16 cellular contexts compared by ENCODE assay signal in the genomic region with DNA sequence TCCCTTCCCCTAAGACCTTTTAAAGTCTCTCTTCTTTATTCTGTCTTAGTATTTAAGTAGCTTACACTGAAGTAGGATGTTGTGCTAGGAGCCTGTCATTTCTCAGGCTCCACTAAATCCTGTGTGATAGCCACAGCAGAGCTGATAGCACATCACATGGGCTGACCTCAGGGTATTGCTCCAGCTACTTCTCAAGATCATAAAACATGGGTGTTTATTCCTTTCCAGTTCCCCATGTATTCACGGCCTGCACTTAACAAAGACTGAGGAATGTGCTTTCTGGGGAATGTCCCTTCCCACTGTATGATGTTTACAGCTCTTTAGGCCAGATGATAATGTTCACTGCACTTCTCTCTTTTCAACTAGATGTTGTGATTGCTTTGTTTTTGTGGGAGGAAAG.
DNase-seq lines count a peak whose midpoint lies in the region; ATAC-seq and TF ChIP-seq lines count a peak whose summit lies in the region.
"Had no signal": no experiment of that assay in that cellular context is flagged by ENCODE, and none has a peak within 500 bp of the region (broad histone marks: within the 10 kb centered on the region; RNA-seq: fewer than 3 reads in every experiment).

No MANE protein-coding gene starts in this region.

- no peak for ATAC-seq in omental fat pad (ENCODE audit: low FRiP score)
- ATAC-seq: Panc1 had no signal

- no peak overlapping the region for H3K9ac ChIP-seq in muscle layer of colon (ENCODE audit: low read length)

- intact Hi-C loops in tibial artery (cut with DNase I; ENCODE audit: low total_unique reads), result loop anchor here (5.0 kb wide), 1 partner anchor 441 kb away; no protein-coding TSS in a partner anchor

- TF ChIP-seq CTCF in omental fat pad (IDR thresholded peaks at IDR 0.05) (no peak), tibial artery (IDR thresholded peaks at IDR 0.05) (no peak)

- H3K4me1 ChIP-seq in muscle layer of colon (ENCODE audit: insufficient read depth, low read length), result peaks cover 74% of the 10 kb centered on the region
- peaks cover 0 to 26% (median 3%) of the 10 kb centered on the region in 4 donors for H3K4me1 ChIP-seq in tibial artery

- DNase-seq in AG08395 (ENCODE audit: low spot score) (peak; percentile 18), M059J (ENCODE audit: low read depth) (peak; percentile 71), fibroblast of gingiva (ENCODE audit: low read depth) (peak; percentile 40), RKO (ENCODE audit: low spot score) (no peak), omental fat pad (ENCODE audit: low spot score) (no peak), tibial artery (no peak)
- no peak for DNase-seq in stimulated activated naive CD4-positive, alpha-beta T cell treated with Interleukin-2 at 50 U/mL for 16 hours (lab: John Stamatoyannopoulos, UW)
- DNase-seq: brain microvascular endothelial cell; GF-D8; MM.1S; NCI-H2107; stimulated activated CD4-positive, alpha-beta T cell treated with anti-CD3 and anti-CD28 coated beads, Interleukin-12 subunit alpha, Interleukin-12 subunit beta, amount 100 ng/mL, for 4 hours; stomach; SW 1271 had no signal

- no peaks in the 10 kb centered on the region for H3K36me3 ChIP-seq in muscle layer of colon (ENCODE audit: insufficient read depth, low read length)
- no peaks in the 10 kb centered on the region for H3K36me3 ChIP-seq in tibial artery
- H3K36me3 ChIP-seq: brain microvascular endothelial cell, stomach had no signal

- H3K27ac ChIP-seq in muscle layer of colon (ENCODE audit: low read depth, low read length), result peak overlapping the region; percentile 68
- no peak overlapping the region for H3K27ac ChIP-seq in tibial artery
- H3K27ac ChIP-seq: brain microvascular endothelial cell, stomach had no signal

- H3K4me3 ChIP-seq in muscle layer of colon (ENCODE audit: low read depth in 1 of 2, low read length in 2 of 2) (no peak overlapping the region), tibial artery (no peak overlapping the region)
- H3K4me3 ChIP-seq: stomach had no signal

- H3K9me3 ChIP-seq in muscle layer of colon (ENCODE audit: low read length), result no peaks in the 10 kb centered on the region
- no peaks in the 10 kb centered on the region for H3K9me3 ChIP-seq in tibial artery
- H3K9me3 ChIP-seq: stomach had no signal

- H3K27me3 ChIP-seq in muscle layer of colon (ENCODE audit: control insufficient read depth in 1 of 2, insufficient read depth in 2 of 2, low read length in 2 of 2) (no peaks in the 10 kb centered on the region), tibial artery (no peaks in the 10 kb centered on the region)
- H3K27me3 ChIP-seq: brain microvascular endothelial cell, stomach had no signal

Comparison
In these comparisons a context has a peak if more than half of its experiments do, and no peak if none do; other contexts are left out.
1. DNase-seq: peak in AG08395 (single experiment), M059J (single experiment) and fibroblast of gingiva (single experiment); none in RKO (single experiment), omental fat pad (single experiment), tibial artery (0 of 2) and stimulated activated naive CD4-positive, alpha-beta T cell treated with Interleukin-2 at 50 U/mL for 16 hours (single experiment).